Comparison of ENCODE assay signal across 8 cellular contexts in genomic region chr1:2255420-2256369, GRCh38. TPM values are rescaled to one million over a fixed set of nuclear protein-coding genes. Genes with fewer than 3 reads are reported as not detected.
DNase-seq lines count a peak whose midpoint lies in the region; ATAC-seq and TF ChIP-seq lines count a peak whose summit lies in the region.

No MANE protein-coding gene starts in this region.

- H3K4me3 ChIP-seq in Loucy (ENCODE audit: low read length, poor library complexity, severe bottlenecking), result no peak overlapping the region
- no peak overlapping the region for H3K4me3 ChIP-seq in thoracic aorta

- H3K79me2 ChIP-seq in Loucy (ENCODE audit: insufficient read depth, low read length), result peaks cover 73% of the 10 kb centered on the region

- H3K4me2 ChIP-seq in Loucy (ENCODE audit: low read depth, low read length, poor library complexity, severe bottlenecking), result peak overlapping the region; percentile 5

- H4K20me1 ChIP-seq in Loucy (ENCODE audit: insufficient read depth, low read length, poor library complexity, severe bottlenecking), result peaks cover 3% of the 10 kb centered on the region

- H3K36me3 ChIP-seq in Loucy (ENCODE audit: insufficient read depth, low read length), result no peaks in the 10 kb centered on the region
- no peaks in the 10 kb centered on the region for H3K36me3 ChIP-seq in thoracic aorta

- intact Hi-C loops in Right ventricle myocardium inferior (cut with DNase I), result no loop called here
- intact Hi-C loops in cardiac septum (cut with DNase I), result no loop called here

- H3K9me3 ChIP-seq in Loucy (ENCODE audit: insufficient read depth, low read depth, low read length), result no peaks in the 10 kb centered on the region
- no peaks in the 10 kb centered on the region for H3K9me3 ChIP-seq in thoracic aorta

- no peaks in the 10 kb centered on the region for H3K9me2 ChIP-seq in Loucy (replicated peaks; ENCODE audit: low read depth, low read length)

- no peak overlapping the region for H3K9ac ChIP-seq in Loucy (ENCODE audit: low read depth, low read length, poor library complexity, severe bottlenecking)

- peak; percentile 3 for ATAC-seq in Right ventricle myocardium inferior
- peak; percentile 47 for ATAC-seq in thoracic aorta (ENCODE audit: insufficient number of reproducible peaks, low FRiP score, low read depth)

- H3K27ac ChIP-seq in thoracic aorta, result peak overlapping the region; percentile 68 to 83

- DNase-seq in Right ventricle myocardium inferior (ENCODE audit: missing footprints), result peak; percentile 34
- no peak for DNase-seq in cardiac septum (ENCODE audit: low spot score)
- peak; percentile 77 for DNase-seq in activated CD4-positive, CD25-positive, alpha-beta regulatory T cell treated with anti-CD3 and anti-CD28 coated beads, Interleukin-2, amount 50 U/mL, for 16 hours (ENCODE audit: low read depth, low spot score)
- DNase-seq in cerebellar cortex (ENCODE audit: low spot score), result peak; percentile 70
- DNase-seq in myocyte (ENCODE audit: low read depth), result peak; percentile 36
- no peak for DNase-seq in thoracic aorta (ENCODE audit: low spot score)
- no peak for DNase-seq in NCI-H524 treated with DMSO at 0.1 percent for 48 hours (lab: John Stamatoyannopoulos, UW)

- H3K4me1 ChIP-seq in Loucy (ENCODE audit: insufficient read depth, low read length, poor library complexity, severe bottlenecking), result peaks cover 24% of the 10 kb centered on the region
- peaks cover 28 to 90% of the 10 kb centered on the region in 2 donors for H3K4me1 ChIP-seq in thoracic aorta (ENCODE audit: control insufficient read depth in 1 of 2, low read depth in 2 of 2)

- no peak overlapping the region for H2AFZ ChIP-seq in Loucy (ENCODE audit: low read length)

- TF ChIP-seq CTCF in Loucy (conservative IDR thresholded peaks at IDR 0.05; ENCODE audit: low read length), result no peak
- TF ChIP-seq CTCF in thoracic aorta (IDR thresholded peaks at IDR 0.05), result no peak

- peaks cover 26% of the 10 kb centered on the region for H3F3A ChIP-seq in Loucy (ENCODE audit: low read depth)

- H3K27me3 ChIP-seq in Loucy (ENCODE audit: insufficient read depth, low read length, poor library complexity, severe bottlenecking) (no peaks in the 10 kb centered on the region), thoracic aorta (replicated peaks; ENCODE audit: insufficient read depth) (no peaks in the 10 kb centered on the region)

RNA-seq across cellular contexts. Expression of gene SKI, which starts 27.6 kb away (rescaled TPM):
- total RNA-seq in Right ventricle myocardium inferior (38.5 TPM), cardiac septum (39.9 TPM), myocyte (12.1 and 15.2 TPM in 2 replicates), thoracic aorta (100 to 1,000 TPM; 135 to 138 TPM)
- polyA plus RNA-seq in myocyte (2012), result 34.7 TPM

Comparison
In these comparisons a context has a peak if more than half of its experiments do, and no peak if none do; other contexts are left out.
1. DNase-seq: peak in Right ventricle myocardium inferior (single experiment), activated CD4-positive, CD25-positive, alpha-beta regulatory T cell treated with anti-CD3 and anti-CD28 coated beads, Interleukin-2, amount 50 U/mL, for 16 hours (single experiment), cerebellar cortex (single experiment) and myocyte (single experiment); none in cardiac septum (single experiment), thoracic aorta (single experiment) and NCI-H524 treated with DMSO at 0.1 percent for 48 hours (single experiment).